8 cellular contexts compared by ENCODE assay signal in genomic region chr10:52004342-52004949, GRCh38.
DNase-seq lines count a peak whose midpoint lies in the region; ATAC-seq and TF ChIP-seq lines count a peak whose summit lies in the region.

No MANE protein-coding gene starts in this region.

- no peak overlapping the region for H3K4me3 Mint-ChIP-seq in activated CD8-positive, alpha-beta T cell treated with anti-CD3 and anti-CD28 coated beads for 36 hours
- no peak overlapping the region for H3K4me3 Mint-ChIP-seq in activated CD8-positive, alpha-beta T cell treated with anti-CD3 and anti-CD28 coated beads, Interleukin-2, amount 10 ng/mL, durations not matched to agents 7 days and 5 days

- no peak overlapping the region for H3K4me3 ChIP-seq in fibroblast of pulmonary artery (replicated peaks; ENCODE audit: low read depth, low read length)
- no peak overlapping the region for H3K4me3 ChIP-seq in gastrocnemius medialis

- no peak overlapping the region for H3K27ac ChIP-seq in gastrocnemius medialis

- no peaks in the 10 kb centered on the region for H3K36me3 ChIP-seq in gastrocnemius medialis

- no peaks in the 10 kb centered on the region for H3K4me1 Mint-ChIP-seq in activated CD8-positive, alpha-beta T cell treated with anti-CD3 and anti-CD28 coated beads for 36 hours (ENCODE audit: low read depth)
- no peaks in the 10 kb centered on the region for H3K4me1 Mint-ChIP-seq in activated CD8-positive, alpha-beta T cell treated with anti-CD3 and anti-CD28 coated beads, Interleukin-2, amount 10 ng/mL, durations not matched to agents 7 days and 5 days (ENCODE audit: low read depth)

- CTCF ChIA-PET in activated CD8-positive, alpha-beta T cell treated with anti-CD3 and anti-CD28 coated beads for 36 hours (lab: Charles Lee): interaction anchor here (0.8 to 1.4 kb wide), 3 partner anchors 9 to 212 kb away, joined by 3 to 5 read pairs (median 4); no protein-coding TSS in a partner anchor
- CTCF ChIA-PET in activated CD8-positive, alpha-beta T cell treated with anti-CD3 and anti-CD28 coated beads, Interleukin-2, amount 10 ng/mL, durations not matched to agents 7 days and 5 days (lab: Charles Lee): interaction anchor here (1.3 kb wide), 1 partner anchor 11 kb away, joined by 4 read pairs; no protein-coding TSS in a partner anchor

- peak; percentile 56 for TF ChIP-seq CTCF in activated CD8-positive, alpha-beta T cell treated with anti-CD3 and anti-CD28 coated beads for 36 hours (IDR thresholded peaks at IDR 0.05)
- TF ChIP-seq CTCF in fibroblast of pulmonary artery (IDR thresholded peaks at IDR 0.05; ENCODE audit: low read length, missing control alignments) (peak; percentile 81), gastrocnemius medialis (IDR thresholded peaks at IDR 0.05 in 4 of 5, conservative IDR thresholded peaks at IDR 0.05 in 1 of 5) (peak in 4 of 5 experiments; percentile 23 to 40 (median 32))

- H3K27ac Mint-ChIP-seq in activated CD8-positive, alpha-beta T cell treated with anti-CD3 and anti-CD28 coated beads for 36 hours: no peak overlapping the region
- H3K27ac Mint-ChIP-seq in activated CD8-positive, alpha-beta T cell treated with anti-CD3 and anti-CD28 coated beads, Interleukin-2, amount 10 ng/mL, durations not matched to agents 7 days and 5 days: no peak overlapping the region

- no peaks in the 10 kb centered on the region for H3K27me3 ChIP-seq in gastrocnemius medialis

- ATAC-seq in activated CD8-positive, alpha-beta T cell treated with anti-CD3 and anti-CD28 coated beads for 36 hours: no peak
- no peak for ATAC-seq in activated CD8-positive, alpha-beta T cell treated with anti-CD3 and anti-CD28 coated beads, Interleukin-2, amount 10 ng/mL, durations not matched to agents 7 days and 5 days
- ATAC-seq in HG03280 (IDR thresholded peaks at IDR 0.05; ENCODE audit: unreplicated experiment) (peak; percentile 60), gastrocnemius medialis (no peak), GM21447 (IDR thresholded peaks at IDR 0.05; ENCODE audit: unreplicated experiment) (no peak)

- no peak for TF ChIP-seq POLR2A in gastrocnemius medialis (IDR thresholded peaks at IDR 0.05)

- in situ Hi-C loops in gastrocnemius medialis (cut with MboI; ENCODE audit: low sequenced_read_pairs in 4 of 4): no loop called here

- intact Hi-C loops in activated CD8-positive, alpha-beta T cell treated with anti-CD3 and anti-CD28 coated beads for 36 hours (cut with micrococcal nuclease): no loop called here
- intact Hi-C loops in gastrocnemius medialis (cut with DNase I; ENCODE audit: low total_unique reads) (no loop called here), posterior vena cava (cut with DNase I) (no loop called here)

- peaks cover 2% of the 10 kb centered on the region for H3K27me3 Mint-ChIP-seq in activated CD8-positive, alpha-beta T cell treated with anti-CD3 and anti-CD28 coated beads for 36 hours
- no peaks in the 10 kb centered on the region for H3K27me3 Mint-ChIP-seq in activated CD8-positive, alpha-beta T cell treated with anti-CD3 and anti-CD28 coated beads, Interleukin-2, amount 10 ng/mL, durations not matched to agents 7 days and 5 days (ENCODE audit: low read depth)

- no peak for DNase-seq in activated CD8-positive, alpha-beta T cell treated with anti-CD3 and anti-CD28 coated beads for 36 hours
- DNase-seq in activated CD8-positive, alpha-beta T cell treated with anti-CD3 and anti-CD28 coated beads, Interleukin-2, amount 10 ng/mL, durations not matched to agents 7 days and 5 days: no peak
- DNase-seq in RKO (ENCODE audit: low spot score) (peak; percentile 56), fibroblast of pulmonary artery (ENCODE audit: low read depth) (peak; percentile 72), gastrocnemius medialis (no peak), posterior vena cava (ENCODE audit: low spot score) (no peak)

- no peaks in the 10 kb centered on the region for H3K4me1 ChIP-seq in gastrocnemius medialis

- no peaks in the 10 kb centered on the region for H3K9me3 ChIP-seq in gastrocnemius medialis

- H3K9me3 Mint-ChIP-seq in activated CD8-positive, alpha-beta T cell treated with anti-CD3 and anti-CD28 coated beads for 36 hours: no peaks in the 10 kb centered on the region
- H3K9me3 Mint-ChIP-seq in activated CD8-positive, alpha-beta T cell treated with anti-CD3 and anti-CD28 coated beads, Interleukin-2, amount 10 ng/mL, durations not matched to agents 7 days and 5 days (ENCODE audit: insufficient read depth): no peaks in the 10 kb centered on the region

- no peaks in the 10 kb centered on the region for H3K36me3 Mint-ChIP-seq in activated CD8-positive, alpha-beta T cell treated with anti-CD3 and anti-CD28 coated beads for 36 hours (ENCODE audit: low read depth)
- no peaks in the 10 kb centered on the region for H3K36me3 Mint-ChIP-seq in activated CD8-positive, alpha-beta T cell treated with anti-CD3 and anti-CD28 coated beads, Interleukin-2, amount 10 ng/mL, durations not matched to agents 7 days and 5 days (ENCODE audit: low read depth)

- POLR2A ChIA-PET in activated CD8-positive, alpha-beta T cell treated with anti-CD3 and anti-CD28 coated beads for 36 hours (lab: Charles Lee): no interaction called here
- POLR2A ChIA-PET in activated CD8-positive, alpha-beta T cell treated with anti-CD3 and anti-CD28 coated beads, Interleukin-2, amount 10 ng/mL, durations not matched to agents 7 days and 5 days (lab: Charles Lee): no interaction called here

Comparison
In these comparisons a context has a peak if more than half of its experiments do, and no peak if none do; other contexts are left out.
1. DNase-seq: peak in RKO (single experiment) and fibroblast of pulmonary artery (single experiment); none in activated CD8-positive, alpha-beta T cell treated with anti-CD3 and anti-CD28 coated beads for 36 hours (single experiment), activated CD8-positive, alpha-beta T cell treated with anti-CD3 and anti-CD28 coated beads, Interleukin-2, amount 10 ng/mL, durations not matched to agents 7 days and 5 days (single experiment), gastrocnemius medialis (0 of 2) and posterior vena cava (single experiment).
2. Peak in every context shown above with its lines, with median percentiles within 50 percentile points of each other: CTCF ChIP-seq.